In the genomic region with DNA sequence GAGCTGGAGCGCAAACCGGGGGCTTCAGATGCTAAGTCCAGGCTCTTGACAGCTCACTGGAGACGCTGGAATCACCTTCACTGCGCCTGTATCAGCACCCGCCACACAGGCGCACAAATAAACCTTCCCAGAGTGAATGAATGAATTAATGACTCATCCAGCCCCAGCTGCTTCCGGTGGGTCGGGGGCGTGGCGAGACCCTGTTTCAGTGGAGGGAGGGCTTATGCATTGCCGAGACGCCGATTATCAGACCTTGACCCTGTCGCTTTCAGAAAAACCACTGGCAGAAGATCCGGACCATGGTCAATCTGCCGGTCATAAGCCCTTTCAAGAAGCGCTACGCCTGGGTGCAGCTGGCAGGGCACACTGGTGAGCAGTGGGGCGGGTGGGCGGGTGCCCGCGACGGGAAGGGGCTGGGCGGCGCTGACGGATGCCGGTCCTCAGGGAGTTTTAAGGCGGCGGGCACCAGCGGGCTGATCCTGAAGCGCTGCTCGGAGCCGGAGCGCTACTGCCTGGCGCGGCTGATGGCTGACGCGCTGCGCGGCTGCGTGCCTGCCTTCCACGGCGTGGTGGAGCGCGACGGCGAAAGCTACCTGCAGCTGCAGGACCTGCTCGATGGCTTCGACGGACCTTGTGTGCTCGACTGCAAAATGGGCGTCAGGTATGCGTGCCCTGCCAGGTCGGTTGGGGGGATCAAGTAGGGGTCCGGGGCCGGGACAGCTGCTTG, we compare ENCODE assay signal across 8 cellular contexts. TPM values are rescaled to one million over a fixed set of nuclear protein-coding genes. Genes with fewer than 3 reads are reported as not detected.
DNase-seq lines count a peak whose midpoint lies in the region; ATAC-seq and TF ChIP-seq lines count a peak whose summit lies in the region.

No MANE protein-coding gene starts in this region.

- peak; percentile 48 for DNase-seq in activated CD4-positive, CD25-positive, alpha-beta regulatory T cell treated with anti-CD3 and anti-CD28 coated beads, Interleukin-2, amount 50 U/mL, for 72 hours
- DNase-seq in fibroblast of pulmonary artery (ENCODE audit: low read depth) = no peak
- DNase-seq in gastrocnemius medialis = no peak

- no peak overlapping the region for H3K27ac ChIP-seq in gastrocnemius medialis

- peak; percentile 40 for ATAC-seq in GM18907 (IDR thresholded peaks at IDR 0.05; ENCODE audit: unreplicated experiment)
- no peak for ATAC-seq in gastrocnemius medialis
- ATAC-seq in GM21825 (IDR thresholded peaks at IDR 0.05; ENCODE audit: unreplicated experiment) = no peak
- ATAC-seq in GM19455 (IDR thresholded peaks at IDR 0.05; ENCODE audit: unreplicated experiment) = no peak
- no peak for ATAC-seq in HG03460 (IDR thresholded peaks at IDR 0.05; ENCODE audit: unreplicated experiment)
- ATAC-seq in HG03439 (IDR thresholded peaks at IDR 0.05; ENCODE audit: unreplicated experiment) = no peak

- intact Hi-C loops in gastrocnemius medialis (cut with DNase I; ENCODE audit: low total_unique reads) = no loop called here

- in situ Hi-C loops in gastrocnemius medialis (cut with MboI; ENCODE audit: low sequenced_read_pairs in 4 of 4) = no loop called here

- no peak for TF ChIP-seq POLR2A in gastrocnemius medialis (IDR thresholded peaks at IDR 0.05)

- no peaks in the 10 kb centered on the region for H3K9me3 ChIP-seq in gastrocnemius medialis

- TF ChIP-seq CTCF in fibroblast of pulmonary artery (IDR thresholded peaks at IDR 0.05; ENCODE audit: low read length, missing control alignments) (no peak), gastrocnemius medialis (IDR thresholded peaks at IDR 0.05 in 4 of 5, conservative IDR thresholded peaks at IDR 0.05 in 1 of 5) (no peak)

- H3K4me3 ChIP-seq in fibroblast of pulmonary artery (replicated peaks; ENCODE audit: low read depth, low read length) (peak overlapping the region; percentile 33), gastrocnemius medialis (peak overlapping the region in 3 of 4 donors; percentile 28 to 47 (median 34))

- peaks cover 0 to 10% of the 10 kb centered on the region in 2 donors for H3K4me1 ChIP-seq in gastrocnemius medialis

- no peaks in the 10 kb centered on the region for H3K36me3 ChIP-seq in gastrocnemius medialis

- peaks cover 46 to 49% (median 47%) of the 10 kb centered on the region in 3 donors for H3K27me3 ChIP-seq in gastrocnemius medialis

RNA-seq across cellular contexts. Expression of a gene that starts 7.7 kb away (rescaled TPM):
- 10 to 100 TPM in 1 of 4 donors, 1 to 10 TPM in 2, under 1 TPM in 1; 0.75 to 12.4 (median 7.0) TPM for total RNA-seq in gastrocnemius medialis

RNA-seq across cellular contexts. Expression of a gene that starts 12.3 kb away (rescaled TPM):
- under 1 TPM in 2 of 4 donors, not detected in 2; 0.34 to 0.68 TPM for total RNA-seq in gastrocnemius medialis

RNA-seq across cellular contexts. Expression of a gene that starts 42.7 kb away (rescaled TPM):
- 10 to 100 TPM; 17.8 to 73.2 (median 34.8) TPM for total RNA-seq in gastrocnemius medialis

RNA-seq across cellular contexts. Expression of a gene that starts 57.7 kb away (rescaled TPM):
- total RNA-seq in gastrocnemius medialis = 1 to 10 TPM; 1.6 to 4.4 (median 2.4) TPM
